ENCODE assay signal across 1 cellular context in genomic region chr1:215581896-215582295, GRCh38.
TF ChIP-seq lines count a peak whose summit lies in the region.

No MANE protein-coding gene starts in this region.

TF ChIP-seq in HEK293, 187 proteins besides CTCF, POLR2A, EP300 and RAD21 (continued from another document and continues in another):
- TF ChIP-seq ZNF362 (tag by site-specific recombination; IDR thresholded peaks at IDR 0.05), result no peak
- TF ChIP-seq ZNF654 (tag by site-specific recombination; IDR thresholded peaks at IDR 0.05; ENCODE audit: low read depth), result no peak
- TF ChIP-seq ZNF513 (tag by site-specific recombination; IDR thresholded peaks at IDR 0.05), result no peak
- TF ChIP-seq ZNF660 (tag by site-specific recombination; IDR thresholded peaks at IDR 0.05), result no peak
- peak; percentile 50; the same call in 1 of the 2 replicates for TF ChIP-seq ZNF423 (tag by site-specific recombination; IDR thresholded peaks at IDR 0.05)
- TF ChIP-seq ZNF132 (tag by site-specific recombination; IDR thresholded peaks at IDR 0.05; ENCODE audit: borderline replicate concordance), result no peak
- TF ChIP-seq, protein P1, sequence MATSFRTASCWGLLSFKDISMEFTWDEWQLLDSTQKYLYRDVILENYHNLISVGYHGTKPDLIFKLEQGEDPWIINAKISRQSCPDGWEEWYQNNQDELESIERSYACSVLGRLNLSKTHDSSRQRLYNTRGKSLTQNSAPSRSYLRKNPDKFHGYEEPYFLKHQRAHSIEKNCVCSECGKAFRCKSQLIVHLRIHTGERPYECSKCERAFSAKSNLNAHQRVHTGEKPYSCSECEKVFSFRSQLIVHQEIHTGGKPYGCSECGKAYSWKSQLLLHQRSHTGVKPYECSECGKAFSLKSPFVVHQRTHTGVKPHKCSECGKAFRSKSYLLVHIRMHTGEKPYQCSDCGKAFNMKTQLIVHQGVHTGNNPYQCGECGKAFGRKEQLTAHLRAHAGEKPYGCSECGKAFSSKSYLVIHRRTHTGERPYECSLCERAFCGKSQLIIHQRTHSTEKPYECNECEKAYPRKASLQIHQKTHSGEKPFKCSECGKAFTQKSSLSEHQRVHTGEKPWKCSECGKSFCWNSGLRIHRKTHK (tag by site-specific recombination; IDR thresholded peaks at IDR 0.05), result no peak
- no peak for TF ChIP-seq KLF16 (tag by site-specific recombination; IDR thresholded peaks at IDR 0.05)
- no peak for TF ChIP-seq ZNF138 (tag by site-specific recombination; IDR thresholded peaks at IDR 0.05; ENCODE audit: borderline replicate concordance)
- TF ChIP-seq GLIS1 (tag by site-specific recombination; IDR thresholded peaks at IDR 0.05), result peak; percentile 45; the same call in 1 of the 2 replicates
- no peak; the same call in 1 of the 2 replicates for TF ChIP-seq ZNF221 (tag by site-specific recombination; IDR thresholded peaks at IDR 0.05; ENCODE audit: borderline replicate concordance)
- TF ChIP-seq ZNF76 (tag by site-specific recombination; IDR thresholded peaks at IDR 0.05; ENCODE audit: borderline replicate concordance, low read depth), result no peak; the same call in 1 of the 2 replicates
- no peak for TF ChIP-seq ZNF140 (tag by site-specific recombination; IDR thresholded peaks at IDR 0.05)
- TF ChIP-seq ZNF571 (tag by site-specific recombination; IDR thresholded peaks at IDR 0.05), result no peak
- TF ChIP-seq ZSCAN30 (tag by site-specific recombination; IDR thresholded peaks at IDR 0.05), result peak; percentile 89; the same call in 1 of the 2 replicates
- peak; percentile 37; the same call in 1 of the 2 replicates for TF ChIP-seq KLF8 (tag by site-specific recombination; IDR thresholded peaks at IDR 0.05)
- peak; percentile 94 for TF ChIP-seq ZNF2 (tag by site-specific recombination; IDR thresholded peaks at IDR 0.05)
- no peak for TF ChIP-seq ZNF223 (tag by site-specific recombination; IDR thresholded peaks at IDR 0.05)
- TF ChIP-seq GLIS2 (tag by site-specific recombination; IDR thresholded peaks at IDR 0.05), result no peak
- TF ChIP-seq ZNF610 (tag by site-specific recombination; IDR thresholded peaks at IDR 0.05; ENCODE audit: borderline replicate concordance), result peak; percentile 77; the same call in 1 of the 2 replicates
- TF ChIP-seq ZBTB8A (tag by site-specific recombination; IDR thresholded peaks at IDR 0.05), result peak; percentile 78
- TF ChIP-seq ZIC2 (tag by site-specific recombination; IDR thresholded peaks at IDR 0.05), result peak; percentile 96
- TF ChIP-seq ZNF175 (tag by site-specific recombination; IDR thresholded peaks at IDR 0.05), result no peak
- TF ChIP-seq, protein P2, sequence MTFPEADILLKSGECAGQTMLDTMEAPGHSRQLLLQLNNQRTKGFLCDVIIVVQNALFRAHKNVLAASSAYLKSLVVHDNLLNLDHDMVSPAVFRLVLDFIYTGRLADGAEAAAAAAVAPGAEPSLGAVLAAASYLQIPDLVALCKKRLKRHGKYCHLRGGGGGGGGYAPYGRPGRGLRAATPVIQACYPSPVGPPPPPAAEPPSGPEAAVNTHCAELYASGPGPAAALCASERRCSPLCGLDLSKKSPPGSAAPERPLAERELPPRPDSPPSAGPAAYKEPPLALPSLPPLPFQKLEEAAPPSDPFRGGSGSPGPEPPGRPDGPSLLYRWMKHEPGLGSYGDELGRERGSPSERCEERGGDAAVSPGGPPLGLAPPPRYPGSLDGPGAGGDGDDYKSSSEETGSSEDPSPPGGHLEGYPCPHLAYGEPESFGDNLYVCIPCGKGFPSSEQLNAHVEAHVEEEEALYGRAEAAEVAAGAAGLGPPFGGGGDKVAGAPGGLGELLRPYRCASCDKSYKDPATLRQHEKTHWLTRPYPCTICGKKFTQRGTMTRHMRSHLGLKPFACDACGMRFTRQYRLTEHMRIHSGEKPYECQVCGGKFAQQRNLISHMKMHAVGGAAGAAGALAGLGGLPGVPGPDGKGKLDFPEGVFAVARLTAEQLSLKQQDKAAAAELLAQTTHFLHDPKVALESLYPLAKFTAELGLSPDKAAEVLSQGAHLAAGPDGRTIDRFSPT (tag by site-specific recombination; IDR thresholded peaks at IDR 0.05), result peak; percentile 95
- TF ChIP-seq ZNF391 (tag by site-specific recombination; IDR thresholded peaks at IDR 0.05; ENCODE audit: borderline replicate concordance, low read depth), result no peak
- no peak; the same call in 1 of the 2 replicates for TF ChIP-seq ZNF24 (tag by site-specific recombination; IDR thresholded peaks at IDR 0.05)
- TF ChIP-seq ZNF169 (tag by site-specific recombination; IDR thresholded peaks at IDR 0.05), result no peak
- no peak for TF ChIP-seq ZNF354C (tag by site-specific recombination; IDR thresholded peaks at IDR 0.05; ENCODE audit: borderline replicate concordance, low read depth)
- TF ChIP-seq ZNF530 (tag by site-specific recombination; IDR thresholded peaks at IDR 0.05; ENCODE audit: low read depth), result no peak
- TF ChIP-seq ZNF239 (tag by site-specific recombination; IDR thresholded peaks at IDR 0.05), result no peak
- TF ChIP-seq TSHZ1 (tag by site-specific recombination; IDR thresholded peaks at IDR 0.05; ENCODE audit: borderline replicate concordance), result peak; percentile 84; the same call in 1 of the 2 replicates
- no peak for TF ChIP-seq ZNF707 (tag by site-specific recombination; IDR thresholded peaks at IDR 0.05)
- peak; percentile 45; the same call in 1 of the 2 replicates for TF ChIP-seq MZF1 (tag by site-specific recombination; IDR thresholded peaks at IDR 0.05; ENCODE audit: borderline replicate concordance)
- TF ChIP-seq ZNF560 (tag by site-specific recombination; IDR thresholded peaks at IDR 0.05; ENCODE audit: borderline replicate concordance), result no peak
- no peak for TF ChIP-seq ZNF623 (tag by site-specific recombination; IDR thresholded peaks at IDR 0.05)
- TF ChIP-seq MEIS1 (CRISPR knock-in tag; IDR thresholded peaks at IDR 0.05; ENCODE audit: borderline replicate concordance), result no peak
- no peak for TF ChIP-seq HOXA7 (CRISPR knock-in tag; IDR thresholded peaks at IDR 0.05; ENCODE audit: borderline replicate concordance)
- peak; percentile 34; the same call in 1 of the 2 replicates for TF ChIP-seq ZNF664 (tag by site-specific recombination; IDR thresholded peaks at IDR 0.05)
- TF ChIP-seq ZNF335 (tag by site-specific recombination; conservative IDR thresholded peaks at IDR 0.05), result no peak
- no peak for TF ChIP-seq ZBTB6 (tag by site-specific recombination; IDR thresholded peaks at IDR 0.05)
- no peak for TF ChIP-seq ZFHX2 (tag by site-specific recombination; conservative IDR thresholded peaks at IDR 0.05)
- peak; percentile 46; the same call in 1 of the 2 replicates for TF ChIP-seq YY1 (tag by site-specific recombination; IDR thresholded peaks at IDR 0.05)
- TF ChIP-seq SP2 (tag by site-specific recombination; IDR thresholded peaks at IDR 0.05), result no peak
- TF ChIP-seq ZBTB7A (tag by site-specific recombination; IDR thresholded peaks at IDR 0.05; ENCODE audit: low read depth), result no peak
- TF ChIP-seq ZNF10 (tag by site-specific recombination; IDR thresholded peaks at IDR 0.05), result no peak
- no peak for TF ChIP-seq YY2 (tag by site-specific recombination; IDR thresholded peaks at IDR 0.05)
- TF ChIP-seq ZNF146 (tag by site-specific recombination; IDR thresholded peaks at IDR 0.05), result peak; percentile 84
- TF ChIP-seq ZNF426 (tag by site-specific recombination; IDR thresholded peaks at IDR 0.05), result peak; percentile 13; the same call in 1 of the 2 replicates
- TF ChIP-seq ZNF629 (tag by site-specific recombination; IDR thresholded peaks at IDR 0.05), result peak; percentile 69
- TF ChIP-seq ZSCAN18 (tag by site-specific recombination; IDR thresholded peaks at IDR 0.05), result no peak
- TF ChIP-seq ZNF777 (tag by site-specific recombination; IDR thresholded peaks at IDR 0.05; ENCODE audit: borderline replicate concordance), result no peak
- TF ChIP-seq, protein P3, sequence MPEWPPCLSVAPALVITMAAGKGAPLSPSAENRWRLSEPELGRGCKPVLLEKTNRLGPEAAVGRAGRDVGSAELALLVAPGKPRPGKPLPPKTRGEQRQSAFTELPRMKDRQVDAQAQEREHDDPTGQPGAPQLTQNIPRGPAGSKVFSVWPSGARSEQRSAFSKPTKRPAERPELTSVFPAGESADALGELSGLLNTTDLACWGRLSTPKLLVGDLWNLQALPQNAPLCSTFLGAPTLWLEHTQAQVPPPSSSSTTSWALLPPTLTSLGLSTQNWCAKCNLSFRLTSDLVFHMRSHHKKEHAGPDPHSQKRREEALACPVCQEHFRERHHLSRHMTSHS (tag by site-specific recombination; IDR thresholded peaks at IDR 0.05), result peak; percentile 83; the same call in 1 of the 2 replicates
- no peak for TF ChIP-seq ZNF747 (tag by site-specific recombination; IDR thresholded peaks at IDR 0.05)
- no peak for TF ChIP-seq ZNF133 (tag by site-specific recombination; IDR thresholded peaks at IDR 0.05)
- no peak for TF ChIP-seq ZBTB21 (tag by site-specific recombination; IDR thresholded peaks at IDR 0.05)
- no peak for TF ChIP-seq ZSCAN5A (tag by site-specific recombination; IDR thresholded peaks at IDR 0.05)
- TF ChIP-seq GLI2 (tag by site-specific recombination; IDR thresholded peaks at IDR 0.05; ENCODE audit: borderline replicate concordance, low read depth), result peak; percentile 99
- peak; percentile 91; the same call in 1 of the 2 replicates for TF ChIP-seq ZNF121 (tag by site-specific recombination; IDR thresholded peaks at IDR 0.05)
- TF ChIP-seq ZNF350 (tag by site-specific recombination; IDR thresholded peaks at IDR 0.05), result no peak
- no peak for TF ChIP-seq ZNF248 (tag by site-specific recombination; IDR thresholded peaks at IDR 0.05)
